Comparison of ENCODE assay signal across 8 cellular contexts in the genomic region with DNA sequence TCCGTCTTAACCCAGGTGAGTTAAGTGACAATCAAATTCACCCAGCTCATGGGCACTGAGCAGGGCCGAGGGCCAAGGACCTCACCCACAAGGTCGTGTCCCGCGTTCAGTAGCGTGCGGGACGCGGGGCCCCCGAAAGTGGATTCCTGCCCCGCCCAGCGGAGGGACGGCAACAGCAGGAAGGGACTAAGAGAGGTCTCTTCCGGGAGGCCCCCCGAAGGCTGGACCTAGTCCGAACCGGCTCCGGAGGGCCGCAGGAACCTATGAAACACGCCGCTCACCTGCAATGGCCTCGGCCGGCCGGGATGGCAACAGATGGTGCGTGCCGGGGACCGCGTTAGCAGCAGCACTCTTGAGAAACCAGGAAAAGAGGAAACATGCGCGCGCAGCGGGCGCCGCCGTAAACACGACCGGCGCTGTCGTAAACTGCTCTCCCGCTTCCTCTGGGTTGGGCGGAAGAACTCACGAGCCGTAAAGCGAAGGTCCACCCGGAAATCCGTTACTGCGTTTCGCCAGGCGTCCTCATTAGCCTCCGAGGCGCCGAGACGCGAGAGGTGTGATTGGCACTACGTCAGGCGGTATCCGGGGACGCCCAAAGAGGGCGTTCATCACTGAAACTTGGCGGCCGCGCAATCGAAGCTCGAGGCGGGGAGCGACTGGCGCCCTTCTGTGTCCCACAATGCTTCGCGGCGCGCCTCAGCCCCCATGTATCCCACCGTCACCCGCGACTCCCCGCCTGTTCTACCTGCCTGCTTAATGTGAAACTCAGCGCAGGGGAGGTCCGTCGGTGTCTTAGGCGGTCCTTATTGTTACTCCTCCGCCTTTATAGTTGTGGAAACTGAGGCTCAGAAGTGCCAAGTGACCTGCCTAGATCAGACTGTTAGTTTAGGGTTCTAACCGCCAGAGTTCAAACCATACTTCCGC. TPM values are rescaled to one million over a fixed set of nuclear protein-coding genes. Genes with fewer than 3 reads are reported as not detected.
DNase-seq lines count a peak whose midpoint lies in the region; TF ChIP-seq lines count a peak whose summit lies in the region.

A gene with protein sequence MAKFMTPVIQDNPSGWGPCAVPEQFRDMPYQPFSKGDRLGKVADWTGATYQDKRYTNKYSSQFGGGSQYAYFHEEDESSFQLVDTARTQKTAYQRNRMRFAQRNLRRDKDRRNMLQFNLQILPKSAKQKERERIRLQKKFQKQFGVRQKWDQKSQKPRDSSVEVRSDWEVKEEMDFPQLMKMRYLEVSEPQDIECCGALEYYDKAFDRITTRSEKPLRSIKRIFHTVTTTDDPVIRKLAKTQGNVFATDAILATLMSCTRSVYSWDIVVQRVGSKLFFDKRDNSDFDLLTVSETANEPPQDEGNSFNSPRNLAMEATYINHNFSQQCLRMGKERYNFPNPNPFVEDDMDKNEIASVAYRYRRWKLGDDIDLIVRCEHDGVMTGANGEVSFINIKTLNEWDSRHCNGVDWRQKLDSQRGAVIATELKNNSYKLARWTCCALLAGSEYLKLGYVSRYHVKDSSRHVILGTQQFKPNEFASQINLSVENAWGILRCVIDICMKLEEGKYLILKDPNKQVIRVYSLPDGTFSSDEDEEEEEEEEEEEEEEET (minus strand): TSS at position 372 of the 924 bp plus-strand sequence. CDS start 3,045 bp downstream, outside the sequence.

- peak within 1 kb of the TSS; percentile 99 for H3K27ac Mint-ChIP-seq in activated naive CD4-positive, alpha-beta T cell treated with anti-CD3 and anti-CD28 coated beads for 36 hours

- H3K9ac ChIP-seq in subcutaneous abdominal adipose tissue (ENCODE audit: low read length in 5 of 5), result peak within 1 kb of the TSS; percentile 81 to 95 (median 92)

- TF ChIP-seq CTCF in HFF-Myc (IDR thresholded peaks at IDR 0.05; ENCODE audit: low read depth, low read length, missing control alignments), result no peak

- no peaks in the 10 kb centered on the region for H3K9me3 ChIP-seq in neuron (ENCODE audit: low read length)
- H3K9me3 ChIP-seq in subcutaneous abdominal adipose tissue (ENCODE audit: control insufficient read depth in 5 of 5, low read length in 5 of 5), result no peaks in the 10 kb centered on the region

- H3K27me3 ChIP-seq in neuron (ENCODE audit: insufficient read depth, low read length) (no peaks in the 10 kb centered on the region), subcutaneous abdominal adipose tissue (ENCODE audit: control insufficient read depth in 5 of 5, insufficient read depth in 4 of 5, low read length in 5 of 5) (no peaks in the 10 kb centered on the region)

- H3K36me3 ChIP-seq in neuron (ENCODE audit: insufficient read depth, low read length) (peaks cover 28% of the 10 kb centered on the region), subcutaneous abdominal adipose tissue (ENCODE audit: control insufficient read depth in 5 of 5, insufficient read depth in 5 of 5, low read length in 5 of 5) (peaks cover 15 to 30% (median 25%) of the 10 kb centered on the region in 5 donors)

- H3K4me3 ChIP-seq in HFF-Myc (replicated peaks; ENCODE audit: low read depth, low read length) (peak within 1 kb of the TSS; percentile 74), neuron (ENCODE audit: low read length) (peak within 1 kb of the TSS; percentile 97), subcutaneous abdominal adipose tissue (ENCODE audit: low read depth in 1 of 5, low read length in 5 of 5) (peak within 1 kb of the TSS; percentile 80 to 96 (median 90))

- CTCF ChIA-PET in activated naive CD4-positive, alpha-beta T cell treated with anti-CD3 and anti-CD28 coated beads for 36 hours (lab: Charles Lee), result interaction anchor here (0.6 to 1.2 kb wide), 4 partner anchors 13 to 514 kb away, joined by 3 to 4 read pairs (median 3); no protein-coding TSS in a partner anchor

- peak within 1 kb of the TSS; percentile 56 for H2AFZ ChIP-seq in neuron (ENCODE audit: low read depth, low read length)

- H3K4me3 Mint-ChIP-seq in activated naive CD4-positive, alpha-beta T cell treated with anti-CD3 and anti-CD28 coated beads for 36 hours, result peak within 1 kb of the TSS; percentile 96

- H3K36me3 Mint-ChIP-seq in activated naive CD4-positive, alpha-beta T cell treated with anti-CD3 and anti-CD28 coated beads for 36 hours (ENCODE audit: low read depth), result peaks cover 35% of the 10 kb centered on the region

- H3K4me1 Mint-ChIP-seq in activated naive CD4-positive, alpha-beta T cell treated with anti-CD3 and anti-CD28 coated beads for 36 hours (ENCODE audit: low read depth), result peaks cover 31% of the 10 kb centered on the region

- peak; percentile 97 for DNase-seq in GM03348 (ENCODE audit: low spot score)
- peak; percentile 99 for DNase-seq in HFF-Myc (ENCODE audit: extremely low read depth, low read depth)
- DNase-seq in NAMALWA (ENCODE audit: low spot score), result peak; percentile 100
- peak; percentile 100 for DNase-seq in SK-N-DZ (ENCODE audit: low spot score)
- DNase-seq in activated naive CD4-positive, alpha-beta T cell treated with anti-CD3 and anti-CD28 coated beads for 36 hours, result peak; percentile 99
- DNase-seq in foreskin melanocyte, result peak; percentile 99

- intact Hi-C loops in activated naive CD4-positive, alpha-beta T cell treated with anti-CD3 and anti-CD28 coated beads for 36 hours (cut with micrococcal nuclease), result loop anchor here (1.0 to 2.0 kb wide), 9 partner anchors 13 to 714 kb away; a partner anchor contains a TSS

- H3K9me3 Mint-ChIP-seq in activated naive CD4-positive, alpha-beta T cell treated with anti-CD3 and anti-CD28 coated beads for 36 hours, result no peaks in the 10 kb centered on the region

- no peaks in the 10 kb centered on the region for H3K27me3 Mint-ChIP-seq in activated naive CD4-positive, alpha-beta T cell treated with anti-CD3 and anti-CD28 coated beads for 36 hours (ENCODE audit: low read depth)

- H3K27ac ChIP-seq in subcutaneous abdominal adipose tissue (ENCODE audit: low read depth, low read length), result peak within 1 kb of the TSS; percentile 91

- H3K4me1 ChIP-seq in neuron (ENCODE audit: insufficient read depth, low read length) (peaks cover 13% of the 10 kb centered on the region), subcutaneous abdominal adipose tissue (ENCODE audit: control insufficient read depth in 5 of 5, insufficient read depth in 5 of 5, low read length in 5 of 5) (peaks cover 0 to 29% (median 23%) of the 10 kb centered on the region in 5 donors)

RNA-seq across cellular contexts. Expression of the gene that starts here (rescaled TPM):
- 449 and 520 TPM in 2 replicates for polyA plus RNA-seq in SK-N-DZ (2014; cell fraction: cytosol; rRNA removed)
- polyA plus RNA-seq in SK-N-DZ (2014; cell fraction: nucleus; rRNA removed), result 283 and 285 TPM in 2 replicates
- 100 to 1,000 TPM; 334 to 341 TPM for total RNA-seq in activated naive CD4-positive, alpha-beta T cell treated with anti-CD3 and anti-CD28 coated beads for 36 hours

Comparison
In these comparisons a context has a peak if more than half of its experiments do, and no peak if none do; other contexts are left out.
1. Peak in every context shown above with its lines: DNase-seq, H3K4me3 ChIP-seq and H3K27ac ChIP-seq.